ENCODE assay signal across 16 cellular contexts in genomic region chr5:142984525-142984924, GRCh38.
DNase-seq lines count a peak whose midpoint lies in the region; ATAC-seq and TF ChIP-seq lines count a peak whose summit lies in the region.
"Had no signal": no experiment of that assay in that cellular context is flagged by ENCODE, and none has a peak within 500 bp of the region (broad histone marks: within the 10 kb centered on the region; RNA-seq: fewer than 3 reads in every experiment).

No MANE protein-coding gene starts in this region.

- WGBS in smooth muscle cell (ENCODE audit: low lambda C conversion rate), result 47% methylated on average over 2 of the region's 2 CpGs

- no peaks in the 10 kb centered on the region for H3K9me3 ChIP-seq in CD4-positive, alpha-beta memory T cell (ENCODE audit: control insufficient read depth in 1 of 2, low read length in 2 of 2)
- H3K9me3 ChIP-seq in RWPE2 (ENCODE audit: severe bottlenecking) (no peaks in the 10 kb centered on the region), smooth muscle cell (replicated peaks; ENCODE audit: low read depth) (no peaks in the 10 kb centered on the region)

- peaks cover 37% of the 10 kb centered on the region for H3K4me1 ChIP-seq in CD4-positive, alpha-beta memory T cell (ENCODE audit: insufficient read depth, low read length)
- H3K4me1 ChIP-seq in RWPE2 (ENCODE audit: insufficient read depth, poor library complexity, severe bottlenecking) (peaks cover 36% of the 10 kb centered on the region), smooth muscle cell (ENCODE audit: low read depth) (peaks cover 26% of the 10 kb centered on the region)

- POLR2A ChIA-PET in CD4-positive, alpha-beta memory T cell (lab: Charles Lee; ENCODE audit: partially characterized antibody), result interaction anchor here (0.6 to 2.1 kb wide), 2 partner anchors 11 to 18 kb away, joined by 3 to 14 read pairs; no protein-coding TSS in a partner anchor

- H3K4me3 ChIP-seq in CD4-positive, alpha-beta memory T cell (ENCODE audit: low read length in 2 of 2), result no peak overlapping the region
- H3K4me3 ChIP-seq in RWPE2 (ENCODE audit: severe bottlenecking) (no peak overlapping the region), smooth muscle cell (no peak overlapping the region)
- H3K4me3 ChIP-seq: PC-9 had no signal

- H3K4me1 Mint-ChIP-seq in CD4-positive, alpha-beta memory T cell, result peaks cover 30 to 58% (median 45%) of the 10 kb centered on the region in 4 donors
- peaks cover 50% of the 10 kb centered on the region for H3K4me1 Mint-ChIP-seq in endothelial cell (ENCODE audit: unreplicated experiment)

- ATAC-seq in RWPE2 (ENCODE audit: low read depth) (no peak), GM19395 (IDR thresholded peaks at IDR 0.05; ENCODE audit: unreplicated experiment) (no peak), GM21367 (IDR thresholded peaks at IDR 0.05; ENCODE audit: unreplicated experiment) (no peak)
- ATAC-seq: HCT116 had no signal

- peaks cover 9 to 10% of the 10 kb centered on the region in 2 donors for H3K36me3 Mint-ChIP-seq in CD4-positive, alpha-beta memory T cell
- H3K36me3 Mint-ChIP-seq in endothelial cell (ENCODE audit: low read depth, unreplicated experiment), result peaks cover 15% of the 10 kb centered on the region

- H2AFZ ChIP-seq in smooth muscle cell (ENCODE audit: low read depth), result no peak overlapping the region
- H2AFZ ChIP-seq: PC-9 had no signal

- no peaks in the 10 kb centered on the region for H3K27me3 ChIP-seq in CD4-positive, alpha-beta memory T cell (ENCODE audit: insufficient read depth, low read length)
- H3K27me3 ChIP-seq in RWPE2 (ENCODE audit: insufficient read depth, poor library complexity, severe bottlenecking) (no peaks in the 10 kb centered on the region), smooth muscle cell (ENCODE audit: low read depth) (no peaks in the 10 kb centered on the region)

- no peaks in the 10 kb centered on the region for H3K79me2 ChIP-seq in smooth muscle cell (ENCODE audit: low read depth)

- TF ChIP-seq CTCF in RWPE2 (IDR thresholded peaks at IDR 0.05; ENCODE audit: poor library complexity, severe bottlenecking) (no peak), endothelial cell (IDR thresholded peaks at IDR 0.05; ENCODE audit: unreplicated experiment) (no peak), smooth muscle cell (IDR thresholded peaks at IDR 0.05; ENCODE audit: borderline replicate concordance, insufficient read depth, poor library complexity, severe bottlenecking) (no peak)

- peak overlapping the region in 4 of 7 donors; percentile 2 to 37 (median 6) for H3K27ac Mint-ChIP-seq in CD4-positive, alpha-beta memory T cell
- peak overlapping the region; percentile 95 for H3K27ac Mint-ChIP-seq in endothelial cell (ENCODE audit: unreplicated experiment)

- H3K27ac ChIP-seq in CD4-positive, alpha-beta memory T cell (ENCODE audit: low read depth, low read length), result no peak overlapping the region
- H3K27ac ChIP-seq in RWPE2 (ENCODE audit: poor library complexity, severe bottlenecking) (peak overlapping the region; percentile 98), smooth muscle cell (ENCODE audit: low read depth) (peak overlapping the region; percentile 83)
- H3K27ac ChIP-seq: PC-9, RWPE1 had no signal

- CTCF ChIA-PET in CD4-positive, alpha-beta memory T cell (lab: Charles Lee; ENCODE audit: partially characterized antibody), result interaction anchor here (0.9 to 1.9 kb wide), 5 partner anchors 9 to 1158 kb away, joined by 3 to 7 read pairs (median 3); no protein-coding TSS in a partner anchor

- no peak for DNase-seq in CD4-positive, alpha-beta memory T cell
- DNase-seq in RWPE2 (ENCODE audit: low spot score) (no peak), endothelial cell (ENCODE audit: low spot score) (no peak), smooth muscle cell (lab: John Stamatoyannopoulos, UW; ENCODE audit: unreplicated experiment) (no peak), NCI-H526 treated with DMSO at 0.1 percent for 48 hours (lab: John Stamatoyannopoulos, UW) (no peak)
- DNase-seq: GOT3, KG1, NCI-H1092, NCI-H1436, NCI-H1930, NCI-H748 treated with DMSO at 0.1 percent for 48 hours, PC-9 had no signal

- peaks cover 0 to 21% (median 16%) of the 10 kb centered on the region in 8 donors for H3K9me3 Mint-ChIP-seq in CD4-positive, alpha-beta memory T cell
- H3K9me3 Mint-ChIP-seq in endothelial cell (ENCODE audit: unreplicated experiment), result no peaks in the 10 kb centered on the region

- intact Hi-C loops in CD4-positive, alpha-beta memory T cell (cut with micrococcal nuclease), result no loop called here

- peak overlapping the region in 1 of 8 donors; percentile 0 for H3K4me3 Mint-ChIP-seq in CD4-positive, alpha-beta memory T cell
- no peak overlapping the region for H3K4me3 Mint-ChIP-seq in endothelial cell (ENCODE audit: unreplicated experiment)

- peaks cover 9% of the 10 kb centered on the region for H3F3A ChIP-seq in smooth muscle cell (ENCODE audit: low read depth)

- no peaks in the 10 kb centered on the region for H4K20me1 ChIP-seq in smooth muscle cell (ENCODE audit: low read depth)

- no peaks in the 10 kb centered on the region for H3K36me3 ChIP-seq in CD4-positive, alpha-beta memory T cell (ENCODE audit: insufficient read depth, low read length)
- H3K36me3 ChIP-seq in RWPE2 (ENCODE audit: low read depth) (no peaks in the 10 kb centered on the region), smooth muscle cell (ENCODE audit: low read depth) (no peaks in the 10 kb centered on the region)

- no peaks in the 10 kb centered on the region for H3K27me3 Mint-ChIP-seq in CD4-positive, alpha-beta memory T cell
- peaks cover 8% of the 10 kb centered on the region for H3K27me3 Mint-ChIP-seq in endothelial cell (ENCODE audit: unreplicated experiment)

- peak overlapping the region; percentile 30 for H3K4me2 ChIP-seq in smooth muscle cell
- H3K4me2 ChIP-seq: PC-9 had no signal

- H3K9ac ChIP-seq in smooth muscle cell (ENCODE audit: low read depth), result no peak overlapping the region
